8 cellular contexts compared by ENCODE assay signal in the genomic region with DNA sequence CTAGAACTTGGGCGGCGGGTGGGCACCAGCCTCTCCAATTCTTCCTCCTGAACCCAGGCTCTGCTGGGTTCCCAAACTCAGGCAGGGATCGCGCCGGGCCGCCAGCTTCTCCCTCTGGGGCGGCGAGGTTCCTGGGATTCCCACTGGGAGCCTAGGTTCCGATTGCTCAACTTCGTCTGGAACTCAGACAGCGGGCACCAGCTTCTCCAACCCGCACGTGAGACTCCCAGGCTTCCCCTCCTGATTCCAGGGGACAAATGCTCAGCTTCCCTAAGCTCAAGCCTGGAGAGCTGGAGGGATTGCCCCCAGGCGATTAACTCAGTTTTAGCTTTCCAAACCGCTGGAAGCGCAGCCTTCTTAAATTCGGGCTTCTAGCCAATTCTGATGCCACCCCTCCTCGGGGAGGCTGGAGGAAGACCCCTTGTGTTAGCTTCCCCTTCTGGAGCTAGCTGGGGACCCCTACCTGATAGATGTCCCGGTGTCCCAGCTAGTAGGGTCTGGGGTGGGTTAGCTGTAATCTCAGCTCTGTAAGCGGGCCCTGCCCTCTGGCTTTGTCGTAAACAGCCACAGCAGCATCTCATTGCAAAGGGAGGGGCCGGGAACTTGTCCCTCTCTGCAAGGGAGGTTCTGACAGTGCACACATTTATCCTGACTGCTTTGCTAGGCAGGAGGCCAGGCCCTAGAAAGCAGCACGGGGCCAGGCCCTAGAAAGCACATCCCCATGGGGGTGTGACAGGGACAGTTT. TPM values are rescaled to one million over a fixed set of nuclear protein-coding genes. Genes with fewer than 3 reads are reported as not detected.
DNase-seq lines count a peak whose midpoint lies in the region; ATAC-seq lines count a peak whose summit lies in the region.

No MANE protein-coding gene starts in this region.

- intact Hi-C loops in activated CD4-positive, alpha-beta memory T cell treated with anti-CD3 and anti-CD28 coated beads for 36 hours (cut with micrococcal nuclease): loop anchor here (1.0 kb wide), 1 partner anchor 12 kb away; the partner anchor contains the start of gene PNPLA6

- CTCF ChIA-PET in activated naive CD4-positive, alpha-beta T cell treated with anti-CD3 and anti-CD28 coated beads, Interleukin-2, amount 10 ng/mL, durations not matched to agents 7 days and 5 days (lab: Charles Lee): interaction anchor here (0.6 to 1.4 kb wide), 4 partner anchors 12 to 197 kb away, joined by 3 read pairs; partner anchors contain the start of gene PNPLA6
- CTCF ChIA-PET in activated CD4-positive, alpha-beta memory T cell treated with anti-CD3 and anti-CD28 coated beads for 36 hours (lab: Charles Lee): interaction anchor here (0.6 to 1.8 kb wide), 8 partner anchors 11 to 346 kb away, joined by 3 to 10 read pairs (median 4); partner anchors contain the start of gene TRAPPC5

- H3K36me3 Mint-ChIP-seq in activated naive CD4-positive, alpha-beta T cell treated with anti-CD3 and anti-CD28 coated beads, Interleukin-2, amount 10 ng/mL, durations not matched to agents 7 days and 5 days: no peaks in the 10 kb centered on the region
- H3K36me3 Mint-ChIP-seq in activated CD4-positive, alpha-beta memory T cell treated with anti-CD3 and anti-CD28 coated beads for 36 hours: no peaks in the 10 kb centered on the region
- H3K36me3 Mint-ChIP-seq in stimulated activated naive B cell treated with anti-CD40 and anti-IgM and Interleukin-4, amounts not matched to agents 10 μg/mL and 1 μg/mL and 100 μg/mL, for 72 hours: peaks cover 11 to 28% of the 10 kb centered on the region in 2 donors

- H3K4me3 ChIP-seq in iPS-11a (ENCODE audit: low read depth, low read length): peak overlapping the region; percentile 56

- H3K27ac Mint-ChIP-seq in activated naive CD4-positive, alpha-beta T cell treated with anti-CD3 and anti-CD28 coated beads, Interleukin-2, amount 10 ng/mL, durations not matched to agents 7 days and 5 days: no peak overlapping the region
- no peak overlapping the region for H3K27ac Mint-ChIP-seq in activated CD4-positive, alpha-beta memory T cell treated with anti-CD3 and anti-CD28 coated beads for 36 hours
- H3K27ac Mint-ChIP-seq in stimulated activated naive B cell treated with anti-CD40 and anti-IgM and Interleukin-4, amounts not matched to agents 10 μg/mL and 1 μg/mL and 100 μg/mL, for 72 hours: no peak overlapping the region

- ATAC-seq in stimulated activated naive B cell treated with anti-CD40 and anti-IgM and Interleukin-4, amounts not matched to agents 10 μg/mL and 1 μg/mL and 100 μg/mL, for 72 hours (replicated peaks): no peak

- no peak for DNase-seq in activated naive CD4-positive, alpha-beta T cell treated with anti-CD3 and anti-CD28 coated beads, Interleukin-2, amount 10 ng/mL, durations not matched to agents 7 days and 5 days
- no peak for DNase-seq in activated naive CD4-positive, alpha-beta T cell treated with anti-CD3 and anti-CD28 coated beads, Interleukin-2, amount 50 U/mL, for 16 hours
- no peak for DNase-seq in activated CD4-positive, alpha-beta memory T cell treated with anti-CD3 and anti-CD28 coated beads for 36 hours
- no peak for DNase-seq in stimulated activated naive B cell treated with anti-CD40 and anti-IgM and Interleukin-4, amounts not matched to agents 10 μg/mL and 1 μg/mL and 100 μg/mL, for 72 hours
- DNase-seq in MV-4-11 (lab: John Stamatoyannopoulos, UW) (no peak), GDM1 (lab: John Stamatoyannopoulos, UW) (no peak), dedifferentiated amniotic fluid mesenchymal stem cell (ENCODE audit: extremely low spot score) (no peak)

- H3K27me3 Mint-ChIP-seq in activated naive CD4-positive, alpha-beta T cell treated with anti-CD3 and anti-CD28 coated beads, Interleukin-2, amount 10 ng/mL, durations not matched to agents 7 days and 5 days: peaks cover 4% of the 10 kb centered on the region
- no peaks in the 10 kb centered on the region for H3K27me3 Mint-ChIP-seq in activated CD4-positive, alpha-beta memory T cell treated with anti-CD3 and anti-CD28 coated beads for 36 hours
- H3K27me3 Mint-ChIP-seq in stimulated activated naive B cell treated with anti-CD40 and anti-IgM and Interleukin-4, amounts not matched to agents 10 μg/mL and 1 μg/mL and 100 μg/mL, for 72 hours: no peaks in the 10 kb centered on the region

- peaks cover 18% of the 10 kb centered on the region for H3K4me1 Mint-ChIP-seq in activated naive CD4-positive, alpha-beta T cell treated with anti-CD3 and anti-CD28 coated beads, Interleukin-2, amount 10 ng/mL, durations not matched to agents 7 days and 5 days
- H3K4me1 Mint-ChIP-seq in activated CD4-positive, alpha-beta memory T cell treated with anti-CD3 and anti-CD28 coated beads for 36 hours (ENCODE audit: low read depth): peaks cover 10% of the 10 kb centered on the region
- peaks cover 16 to 17% of the 10 kb centered on the region in 2 donors for H3K4me1 Mint-ChIP-seq in stimulated activated naive B cell treated with anti-CD40 and anti-IgM and Interleukin-4, amounts not matched to agents 10 μg/mL and 1 μg/mL and 100 μg/mL, for 72 hours

- no peaks in the 10 kb centered on the region for H3K9me3 Mint-ChIP-seq in activated naive CD4-positive, alpha-beta T cell treated with anti-CD3 and anti-CD28 coated beads, Interleukin-2, amount 10 ng/mL, durations not matched to agents 7 days and 5 days
- no peaks in the 10 kb centered on the region for H3K9me3 Mint-ChIP-seq in activated CD4-positive, alpha-beta memory T cell treated with anti-CD3 and anti-CD28 coated beads for 36 hours
- H3K9me3 Mint-ChIP-seq in stimulated activated naive B cell treated with anti-CD40 and anti-IgM and Interleukin-4, amounts not matched to agents 10 μg/mL and 1 μg/mL and 100 μg/mL, for 72 hours: no peaks in the 10 kb centered on the region

- peak overlapping the region; percentile 69 for H3K4me3 Mint-ChIP-seq in activated naive CD4-positive, alpha-beta T cell treated with anti-CD3 and anti-CD28 coated beads, Interleukin-2, amount 10 ng/mL, durations not matched to agents 7 days and 5 days
- H3K4me3 Mint-ChIP-seq in activated CD4-positive, alpha-beta memory T cell treated with anti-CD3 and anti-CD28 coated beads for 36 hours: peak overlapping the region; percentile 61
- peak overlapping the region; percentile 82 to 88 for H3K4me3 Mint-ChIP-seq in stimulated activated naive B cell treated with anti-CD40 and anti-IgM and Interleukin-4, amounts not matched to agents 10 μg/mL and 1 μg/mL and 100 μg/mL, for 72 hours

- POLR2A ChIA-PET in activated CD4-positive, alpha-beta memory T cell treated with anti-CD3 and anti-CD28 coated beads for 36 hours (lab: Charles Lee): interaction anchor here (0.6 to 4.0 kb wide), 7 partner anchors 11 to 174 kb away, joined by 3 to 22 read pairs (median 3); partner anchors contain the start of genes ARHGEF18, PEX11G and PNPLA6

RNA-seq across cellular contexts. Expression of gene MCOLN1, which starts 0.7 kb away (rescaled TPM):
- total RNA-seq in activated CD4-positive, alpha-beta memory T cell treated with anti-CD3 and anti-CD28 coated beads for 36 hours: 1 to 10 TPM; 7.4 to 9.5 TPM

RNA-seq across cellular contexts. Expression of gene ZNF358, which starts 7.2 kb away (rescaled TPM):
- total RNA-seq in activated CD4-positive, alpha-beta memory T cell treated with anti-CD3 and anti-CD28 coated beads for 36 hours: 1 to 10 TPM; 4.6 to 6.0 TPM

RNA-seq across cellular contexts. Expression of gene PNPLA6, which starts 12.4 kb away (rescaled TPM):
- 100 to 1,000 TPM; 106 to 121 TPM for total RNA-seq in activated CD4-positive, alpha-beta memory T cell treated with anti-CD3 and anti-CD28 coated beads for 36 hours

RNA-seq across cellular contexts. Expression of gene PEX11G, which starts 34.3 kb away (rescaled TPM):
- 1 to 10 TPM; 2.1 to 2.2 TPM for total RNA-seq in activated CD4-positive, alpha-beta memory T cell treated with anti-CD3 and anti-CD28 coated beads for 36 hours
